ENCODE assay signal across 35 cellular contexts in the genomic region with DNA sequence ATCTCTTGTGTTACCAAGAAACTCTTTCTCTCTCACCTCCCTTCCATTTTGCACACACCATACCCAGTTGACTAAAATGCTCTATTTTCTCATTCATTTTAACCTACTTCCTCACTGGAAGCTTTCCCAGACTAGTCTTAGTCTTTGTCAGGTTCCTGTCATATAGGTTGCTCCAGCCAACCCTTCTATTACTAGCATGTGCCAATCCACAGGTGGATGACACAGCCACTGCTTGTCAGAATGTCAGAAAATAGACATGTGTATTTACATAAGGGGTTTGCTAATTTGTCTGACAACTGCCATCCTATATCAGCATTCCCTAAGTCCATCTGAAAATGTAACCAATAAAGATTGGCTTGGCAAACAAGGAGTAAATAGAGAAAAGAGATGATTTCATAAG.
"Had no signal": no experiment of that assay in that cellular context is flagged by ENCODE, and none has a peak within 500 bp of the region (broad histone marks: within the 10 kb centered on the region; RNA-seq: fewer than 3 reads in every experiment).

No MANE protein-coding gene starts in this region.

- H3K27me3 ChIP-seq: adrenal gland, body of pancreas, brain microvascular endothelial cell, breast epithelium, cardiac muscle cell had no signal

- H3K4me3 ChIP-seq: adrenal gland, body of pancreas, breast epithelium, cardiac muscle cell had no signal

- DNase-seq: activated B cell treated with CpG ODN at 0.5 μM for 24 hours; activated CD4-positive, alpha-beta memory T cell treated with anti-CD3 and anti-CD28 coated beads for 36 hours; activated CD4-positive, alpha-beta T cell treated with anti-CD3 and anti-CD28 coated beads for 4 hours; activated CD4-positive, alpha-beta T cell treated with anti-CD3 and anti-CD28 coated beads, Interleukin-2, amount 10 ng/mL, durations not matched to agents 24 days and 14 days; activated CD4-positive, alpha-beta T cell treated with anti-CD3 and anti-CD28 coated beads, Interleukin-2, amount 50 U/mL, for 1 hour; activated CD4-positive, alpha-beta T cell treated with anti-CD3 and anti-CD28 coated beads, Interleukin-2, amount 50 U/mL, for 4 hours; activated CD4-positive, CD25-positive, alpha-beta regulatory T cell treated with anti-CD3 and anti-CD28 coated beads, Interleukin-2, amount 50 U/mL, for 72 hours; activated CD8-positive, alpha-beta memory T cell treated with anti-CD3 and anti-CD28 coated beads, Interleukin-2, amount 50 U/mL, for 4 hours; activated CD8-positive, alpha-beta T cell treated with anti-CD3 and anti-CD28 coated beads for 36 hours; activated effector memory CD4-positive, alpha-beta T cell treated with anti-CD3 and anti-CD28 coated beads, Interleukin-2, amount 50 U/mL, for 16 hours; activated gamma-delta T cell treated with Interleukin-2 at 50 U/mL for 16 hours; activated naive CD4-positive, alpha-beta T cell; activated naive CD4-positive, alpha-beta T cell treated with anti-CD3 and anti-CD28 coated beads for 36 hours; activated naive CD4-positive, alpha-beta T cell treated with anti-CD3 and anti-CD28 coated beads, Interleukin-2, amount 50 U/mL, for 16 hours; activated naive CD8-positive, alpha-beta T cell treated with anti-CD3 and anti-CD28 coated beads for 36 hours; activated T-cell treated with anti-CD3 and anti-CD28 coated beads for 4 hours; activated T-cell treated with anti-CD3 and anti-CD28 coated beads, Interleukin-2, amount 50 U/mL, for 1 hour; activated T-cell treated with anti-CD3 and anti-CD28 coated beads, Interleukin-2, amount 50 U/mL, for 4 hours; activated T-cell treated with anti-CD3 and anti-CD28 coated beads, Interleukin-2, amount 50 U/mL, for 72 hours; adrenal gland; amniotic stem cell; aorta; body of pancreas; brain microvascular endothelial cell; caudate nucleus; cerebellar nuclear complex; T-helper 1 cell; T-helper 2 cell; T-helper 9 cell had no signal

- H3K36me3 ChIP-seq: adrenal gland, brain microvascular endothelial cell, breast epithelium, cardiac muscle cell had no signal

- FAIRE-seq: astrocyte, TTC549 had no signal

- ATAC-seq: activated CD8-positive, alpha-beta T cell treated with anti-CD3 and anti-CD28 coated beads for 36 hours; activated naive CD4-positive, alpha-beta T cell treated with anti-CD3 and anti-CD28 coated beads, Interleukin-2, amount 50 U/mL, for 72 hours; activated T-cell treated with anti-CD3 and anti-CD28 coated beads, Interleukin-2, amount 50 U/mL, for 4 hours; activated T-cell treated with anti-CD3 and anti-CD28 coated beads, Interleukin-2, amount 50 U/mL, for 72 hours; activated T-helper 17 cell treated with anti-CD3 and anti-CD28 coated beads, Interleukin-2, amount 50 U/mL, for 72 hours; body of pancreas had no signal
